ENCODE assay signal across 12 cellular contexts in the genomic region with DNA sequence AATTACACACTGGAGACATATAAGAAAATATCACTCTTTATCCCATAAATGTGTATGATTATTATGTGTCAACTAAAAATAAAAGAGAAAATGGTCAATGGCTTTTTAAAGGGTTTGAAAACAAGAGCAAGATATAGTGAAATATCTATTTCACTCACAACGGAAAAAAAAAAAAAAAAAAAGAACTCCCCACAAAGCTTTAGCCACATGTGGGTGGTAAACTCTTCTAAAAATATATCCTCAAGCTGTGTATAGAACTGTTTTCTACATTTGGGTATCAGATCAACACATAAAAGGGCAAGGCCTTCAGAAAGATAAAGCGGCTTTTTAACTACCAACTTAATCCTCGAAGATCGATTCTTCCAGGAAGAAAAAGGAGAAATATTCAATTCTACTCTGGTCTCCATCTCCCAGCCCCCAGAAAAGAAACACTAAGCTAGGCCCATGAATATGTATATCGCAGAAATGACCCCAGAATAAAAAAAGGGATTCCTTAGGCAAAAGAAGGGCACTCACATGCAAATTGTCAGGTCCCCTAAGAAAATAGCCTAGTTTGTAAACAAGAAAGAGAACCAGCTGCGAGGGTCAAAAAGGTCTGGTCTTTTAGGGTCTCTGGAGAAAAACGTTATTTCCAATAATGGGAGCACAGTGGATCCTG. TPM values are rescaled to one million over a fixed set of nuclear protein-coding genes. Genes with fewer than 3 reads are reported as not detected.
DNase-seq lines count a peak whose midpoint lies in the region; ATAC-seq, FAIRE-seq and TF ChIP-seq lines count a peak whose summit lies in the region.
"Had no signal": no experiment of that assay in that cellular context is flagged by ENCODE, and none has a peak within 500 bp of the region (broad histone marks: within the 10 kb centered on the region; RNA-seq: fewer than 3 reads in every experiment).

No MANE protein-coding gene starts in this region.

- no peak overlapping the region for H3K23ac ChIP-seq in H1 (ENCODE audit: insufficient read length)

- peak overlapping the region; percentile 61 for H3K4me3 Mint-ChIP-seq in activated CD4-positive, alpha-beta T cell treated with anti-CD3 and anti-CD28 coated beads for 36 hours
- peak overlapping the region; percentile 55 to 87 for H3K4me3 Mint-ChIP-seq in stimulated activated naive CD8-positive, alpha-beta T cell treated with anti-CD3 and anti-CD28 coated beads, Interleukin-15, amount 100 ng/mL, for 72 hours

- H3K9me3 Mint-ChIP-seq in activated CD4-positive, alpha-beta T cell treated with anti-CD3 and anti-CD28 coated beads for 36 hours (ENCODE audit: low read depth), result no peaks in the 10 kb centered on the region
- H3K9me3 Mint-ChIP-seq in stimulated activated naive CD8-positive, alpha-beta T cell treated with anti-CD3 and anti-CD28 coated beads, Interleukin-15, amount 100 ng/mL, for 72 hours, result no peaks in the 10 kb centered on the region

- TF ChIP-seq CTCF in H1 (IDR thresholded peaks at IDR 0.05; ENCODE audit: control extremely low read depth in 1 of 3, insufficient read depth in 1 of 3, low read depth in 1 of 3, low read length in 3 of 3) (no peak), heart left ventricle (IDR thresholded peaks at IDR 0.05) (no peak)

- H3K14ac ChIP-seq in H1 (ENCODE audit: insufficient read length), result no peak overlapping the region

- peaks cover 7% of the 10 kb centered on the region for H3K23me2 ChIP-seq in H1 (ENCODE audit: low read depth, low read length)

- no peak overlapping the region for H3K9ac ChIP-seq in H1 (replicated peaks in 1 of 4; ENCODE audit: extremely low read depth in 1 of 4, low read depth in 3 of 4, low read length in 3 of 4)
- H3K9ac ChIP-seq: parathyroid adenoma had no signal

- no peak for DNase-seq in activated CD4-positive, alpha-beta T cell treated with anti-CD3 and anti-CD28 coated beads for 36 hours
- DNase-seq in activated CD4-positive, alpha-beta T cell treated with anti-CD3 and anti-CD28 coated beads for 48 hours, result no peak
- peak; percentile 36 for DNase-seq in NAMALWA (ENCODE audit: low spot score)
- no peak for DNase-seq in H1 (ENCODE audit: low read depth in 1 of 2, low spot score in 2 of 2)
- no peak for DNase-seq in stimulated activated naive CD8-positive, alpha-beta T cell treated with anti-CD3 and anti-CD28 coated beads, Interleukin-15, amount 100 ng/mL, for 72 hours
- DNase-seq in HUDEP-2 (lab: John Stamatoyannopoulos, UW; ENCODE audit: unreplicated experiment in 76 of 76), result no peak
- DNase-seq in heart left ventricle, result no peak
- no peak for DNase-seq in AML-193 (lab: John Stamatoyannopoulos, UW)
- DNase-seq: NCI-H2081 treated with DMSO at 0.1 percent for 48 hours had no signal

- peaks cover 0 to 2% (median 0%) of the 10 kb centered on the region in 4 experiments; a peak in 1 of 8 replicates for H3K36me3 ChIP-seq in H1 (ENCODE audit: control insufficient read depth in 2 of 4, insufficient read depth in 4 of 4, low read length in 3 of 4)
- peaks cover 0 to 8% (median 0%) of the 10 kb centered on the region in 9 donors for H3K36me3 ChIP-seq in heart left ventricle

- H3K27me3 Mint-ChIP-seq in activated CD4-positive, alpha-beta T cell treated with anti-CD3 and anti-CD28 coated beads for 36 hours, result no peaks in the 10 kb centered on the region
- no peaks in the 10 kb centered on the region for H3K27me3 Mint-ChIP-seq in stimulated activated naive CD8-positive, alpha-beta T cell treated with anti-CD3 and anti-CD28 coated beads, Interleukin-15, amount 100 ng/mL, for 72 hours

- no peak overlapping the region for H2AFZ ChIP-seq in H1 (ENCODE audit: low read length)
- H2AFZ ChIP-seq: parathyroid adenoma had no signal

- H3K4me1 Mint-ChIP-seq in activated CD4-positive, alpha-beta T cell treated with anti-CD3 and anti-CD28 coated beads for 36 hours, result peaks cover 61% of the 10 kb centered on the region
- peaks cover 75% of the 10 kb centered on the region for H3K4me1 Mint-ChIP-seq in stimulated activated naive CD8-positive, alpha-beta T cell treated with anti-CD3 and anti-CD28 coated beads, Interleukin-15, amount 100 ng/mL, for 72 hours

- H2BK20ac ChIP-seq in H1 (ENCODE audit: low read length), result no peak overlapping the region

- no peak overlapping the region for H2AK5ac ChIP-seq in H1 (ENCODE audit: low read depth, low read length)

- H3K27ac Mint-ChIP-seq in activated CD4-positive, alpha-beta T cell treated with anti-CD3 and anti-CD28 coated beads for 36 hours, result peak overlapping the region; percentile 86
- H3K27ac Mint-ChIP-seq in stimulated activated naive CD8-positive, alpha-beta T cell treated with anti-CD3 and anti-CD28 coated beads, Interleukin-15, amount 100 ng/mL, for 72 hours, result peak overlapping the region; percentile 81 to 87

- H3K4ac ChIP-seq in H1 (replicated peaks; ENCODE audit: insufficient read length, low read depth, low read length), result no peak overlapping the region

- TF ChIP-seq POLR2A in H1 (IDR thresholded peaks at IDR 0.05; ENCODE audit: control extremely low read depth in 1 of 2, low read depth in 2 of 2, low read length in 2 of 2), result no peak
- TF ChIP-seq POLR2A in heart left ventricle (IDR thresholded peaks at IDR 0.05), result no peak

- H2BK12ac ChIP-seq in H1 (ENCODE audit: low read depth, low read length), result no peak overlapping the region

- H3K36me3 Mint-ChIP-seq in activated CD4-positive, alpha-beta T cell treated with anti-CD3 and anti-CD28 coated beads for 36 hours (ENCODE audit: low read depth), result peaks cover 41% of the 10 kb centered on the region

- peak overlapping the region; percentile 53 to 82 for H3K4me2 ChIP-seq in H1 (ENCODE audit: insufficient read depth in 1 of 2, low read depth in 2 of 2, low read length in 2 of 2)

- no peak overlapping the region for H2BK120ac ChIP-seq in H1 (replicated peaks; ENCODE audit: low read depth, low read length)

- H2BK15ac ChIP-seq in H1 (ENCODE audit: low read length), result no peak overlapping the region

- peaks cover 9 to 35% (median 27%) of the 10 kb centered on the region in 4 experiments for H3K4me1 ChIP-seq in H1 (replicated peaks in 1 of 4; ENCODE audit: control insufficient read depth in 3 of 4, insufficient read depth in 4 of 4, low read length in 3 of 4)
- peaks cover 0 to 80% (median 21%) of the 10 kb centered on the region in 12 donors for H3K4me1 ChIP-seq in heart left ventricle

- POLR2A ChIA-PET in activated CD4-positive, alpha-beta T cell treated with anti-CD3 and anti-CD28 coated beads for 36 hours (lab: Charles Lee), result interaction anchor here (0.6 kb wide), 1 partner anchor 209 kb away, joined by 3 read pairs; no protein-coding TSS in a partner anchor
- POLR2A ChIA-PET in H1 (lab: Charles Lee; ENCODE audit: partially characterized antibody), result interaction anchor here (0.9 to 3.1 kb wide), 8 partner anchors 13 to 54 kb away, joined by 3 to 12 read pairs (median 4); no protein-coding TSS in a partner anchor

- no peak for FAIRE-seq in H1 (lab: Jason Lieb, UNC)
- FAIRE-seq: A204.1 had no signal

- H3K27me3 ChIP-seq in H1 (replicated peaks in 1 of 4; ENCODE audit: control insufficient read depth in 3 of 4, extremely low read depth in 1 of 4, insufficient read depth in 3 of 4, low read length in 3 of 4), result peaks cover 4 to 21% (median 13%) of the 10 kb centered on the region in 4 experiments
- no peaks in the 10 kb centered on the region for H3K27me3 ChIP-seq in heart left ventricle
- H3K27me3 ChIP-seq: SJSA1 had no signal

- peak; percentile 9 for ATAC-seq in activated CD4-positive, alpha-beta T cell treated with anti-CD3 and anti-CD28 coated beads for 36 hours
- ATAC-seq in stimulated activated naive CD8-positive, alpha-beta T cell treated with anti-CD3 and anti-CD28 coated beads, Interleukin-15, amount 100 ng/mL, for 72 hours, result peak; percentile 13
- no peak for ATAC-seq in heart left ventricle

- intact Hi-C loops in activated CD4-positive, alpha-beta T cell treated with anti-CD3 and anti-CD28 coated beads for 36 hours (cut with DNase I, micrococcal nuclease), result loop anchor here (2.0 to 10.0 kb wide), 9 partner anchors 40 to 620 kb away; a partner anchor contains a TSS
- intact Hi-C loops in heart left ventricle (cut with DNase I), result loop anchor here in 2 of 10 donors (10.0 kb wide), 2 partner anchors 53 to 63 kb away; no protein-coding TSS in a partner anchor

- no peak; a peak in 1 of 3 replicates for TF ChIP-seq EP300 in H1 (IDR thresholded peaks at IDR 0.05; ENCODE audit: borderline replicate concordance in 1 of 2, low read depth in 2 of 2, low read length in 2 of 2)

- peaks cover 12% of the 10 kb centered on the region for H3K79me1 ChIP-seq in H1 (ENCODE audit: low read depth, low read length)

- CTCF ChIA-PET in activated CD4-positive, alpha-beta T cell treated with anti-CD3 and anti-CD28 coated beads for 36 hours (lab: Charles Lee), result interaction anchor here (0.8 to 4.3 kb wide), 7 partner anchors 58 to 406 kb away, joined by 3 to 16 read pairs (median 4); no protein-coding TSS in a partner anchor
- CTCF ChIA-PET in H1 (lab: Charles Lee; ENCODE audit: partially characterized antibody), result interaction anchor here (1.0 to 4.2 kb wide), 10 partner anchors 12 to 620 kb away, joined by 3 to 24 read pairs (median 4); no protein-coding TSS in a partner anchor

- H3K9me3 ChIP-seq in H1 (ENCODE audit: insufficient read depth in 2 of 2, low read depth in 1 of 2, low read length in 1 of 2) (no peaks in the 10 kb centered on the region; a peak in 1 of 4 replicates), heart left ventricle (peaks cover 0 to 4% (median 0%) of the 10 kb centered on the region in 12 donors)
- H3K9me3 ChIP-seq: SJSA1 had no signal

- peaks cover 12 to 76% of the 10 kb centered on the region in 2 experiments for H3K79me2 ChIP-seq in H1 (ENCODE audit: control insufficient read depth in 1 of 2, insufficient read depth in 2 of 2, low read length in 2 of 2)

- TF ChIP-seq RAD21 in H1 (IDR thresholded peaks at IDR 0.05 in 1 of 2, conservative IDR thresholded peaks at IDR 0.05 in 1 of 2; ENCODE audit: low read depth in 2 of 2, low read length in 2 of 2), result no peak

- no peak overlapping the region for H2BK5ac ChIP-seq in H1 (ENCODE audit: low read depth, low read length)

- no peak overlapping the region for H3K56ac ChIP-seq in H1 (replicated peaks; ENCODE audit: insufficient read length, low read depth, low read length)

- H3K27ac ChIP-seq in H1 (ENCODE audit: low read depth, low read length) (no peak overlapping the region), heart left ventricle (peak overlapping the region in 3 of 12 donors; percentile 40 to 60 (median 42))
- H3K27ac ChIP-seq: parathyroid adenoma, SJSA1 had no signal

- H3K4me3 ChIP-seq in H1 (ENCODE audit: extremely low read depth in 1 of 4, insufficient read depth in 2 of 4, low read depth in 3 of 4, low read length in 4 of 4), result peak overlapping the region in 3 of 4 experiments; percentile 4 to 48 (median 26); a peak in 5 of 8 replicates
- H3K4me3 ChIP-seq in heart left ventricle, result peak overlapping the region in 1 of 12 donors; percentile 13
- H3K4me3 ChIP-seq: SJSA1 had no signal

- no peak overlapping the region for H3K18ac ChIP-seq in H1 (ENCODE audit: extremely low read depth, low read length)

- peaks cover 0 to 6% of the 10 kb centered on the region in 2 experiments for H4K20me1 ChIP-seq in H1 (replicated peaks in 1 of 2; ENCODE audit: control insufficient read depth in 1 of 2, insufficient read depth in 2 of 2, low read length in 2 of 2)

- no peak overlapping the region for H4K91ac ChIP-seq in H1 (replicated peaks; ENCODE audit: insufficient read length, low read length)

- 2% methylated on average over 7 of the region's 7 CpGs; no CpG with 5 or more reads in 1 of the 2 experiments for WGBS in H1 (ENCODE audit: extremely low coverage in 1 of 2, insufficient coverage in 1 of 2, insufficient read length in 1 of 2, insufficient replicate concordance in 2 of 2, low coverage in 1 of 2, low lambda C conversion rate in 2 of 2, missing lambda C conversion rate in 1 of 2), 2 experiments
- 65 to 71% (median 70%) methylated on average over 7 of the region's 7 CpGs for WGBS in heart left ventricle, 4 donors

- H4K5ac ChIP-seq in H1 (ENCODE audit: insufficient read length, low read depth, low read length), result no peak overlapping the region

- H4K8ac ChIP-seq in H1 (ENCODE audit: extremely low read depth, insufficient read depth, low read length), result no peak overlapping the region

RNA-seq across cellular contexts. Expression of a gene that starts 4.4 kb away (rescaled TPM):
- 100 to 1,000 TPM in 1 of 2 experiments, 10 to 100 TPM in 1; 99.0 to 116 TPM for total RNA-seq in activated CD4-positive, alpha-beta T cell treated with anti-CD3 and anti-CD28 coated beads for 36 hours
- total RNA-seq in H1 (2021; fragmentation: NEBNext Ultra II Directional; extraction: Animal tissue kit (Norgen Biotek cat#: 25700)), result 160 and 165 TPM in 2 replicates
- 205 and 315 TPM in 2 replicates for polyA plus RNA-seq in H1 (2011; rRNA removed)
- polyA plus RNA-seq in H1 (2011; cell fraction: cytosol; rRNA removed), result 150 TPM
- 185 TPM for polyA plus RNA-seq in H1 (2011; cell fraction: nucleus; rRNA removed)
- 80.9 to 155 TPM (median 121 TPM) in 4 replicates for polyA plus RNA-seq in H1 (2012, experiment 1 of 2)
- 82.5 TPM for polyA plus RNA-seq in H1 (2012, experiment 2 of 2)
- 77.3 TPM for polyA plus RNA-seq in H1 (2013, experiment 1 of 2)
- polyA plus RNA-seq in H1 (2013, experiment 2 of 2), result 80.0 TPM
- 140 and 174 TPM in 2 replicates for polyA minus RNA-seq in H1 (2011; rRNA and poly(A)+ RNA removed)
- polyA minus RNA-seq in H1 (2011; cell fraction: cytosol; rRNA and poly(A)+ RNA removed), result 85.9 TPM
- 78.8 TPM for polyA minus RNA-seq in H1 (2011; cell fraction: nucleus; rRNA and poly(A)+ RNA removed)
- 100 to 1,000 TPM in 1 of 9 donors, 10 to 100 TPM in 8; 34.1 to 133 (median 54.0) TPM for total RNA-seq in heart left ventricle
- 10 to 100 TPM; 12.2 to 32.5 TPM for polyA plus RNA-seq in heart left ventricle

Comparison
In these comparisons a context has a peak if more than half of its experiments do, and no peak if none do; other contexts are left out.
1. ATAC-seq: peak in activated CD4-positive, alpha-beta T cell treated with anti-CD3 and anti-CD28 coated beads for 36 hours (single experiment) and stimulated activated naive CD8-positive, alpha-beta T cell treated with anti-CD3 and anti-CD28 coated beads, Interleukin-15, amount 100 ng/mL, for 72 hours (single experiment); none in heart left ventricle (0 of 4).